Comparison of ENCODE assay signal across 14 cellular contexts in the genomic region with DNA sequence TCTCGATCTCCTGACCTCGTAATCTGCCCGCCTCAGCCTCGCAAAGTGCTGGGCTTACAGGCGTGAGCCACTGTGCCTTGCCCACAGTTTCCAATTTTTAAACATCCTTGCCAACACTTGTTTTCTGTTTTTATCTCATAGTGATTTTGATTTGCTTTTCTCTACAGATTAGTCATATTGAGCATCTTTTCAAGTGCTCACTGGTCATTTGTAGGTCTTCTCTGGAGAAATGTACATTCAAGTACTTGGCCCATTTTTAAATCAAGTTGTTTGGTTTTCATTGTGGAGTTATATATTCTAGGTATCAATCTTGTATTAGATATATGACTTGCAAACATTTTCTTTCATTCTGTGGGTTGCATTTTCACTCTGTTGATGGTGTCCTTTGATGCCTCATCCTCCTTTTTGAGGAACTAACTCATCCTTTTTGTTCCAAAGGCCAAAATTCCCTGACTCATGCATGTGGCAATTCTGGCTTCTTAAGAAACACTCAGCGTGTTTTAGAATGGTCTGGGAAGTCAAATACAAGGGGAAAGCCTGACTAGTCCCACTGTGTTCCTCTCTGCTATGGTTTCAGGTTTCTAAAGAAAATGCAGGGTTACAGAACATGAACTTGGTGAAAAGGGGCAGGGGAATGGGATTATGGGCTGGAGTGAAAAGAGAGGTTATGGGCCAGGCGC. TPM values are rescaled to one million over a fixed set of nuclear protein-coding genes. Genes with fewer than 3 reads are reported as not detected.
DNase-seq lines count a peak whose midpoint lies in the region; ATAC-seq, FAIRE-seq and TF ChIP-seq lines count a peak whose summit lies in the region.
"Had no signal": no experiment of that assay in that cellular context is flagged by ENCODE, and none has a peak within 500 bp of the region (broad histone marks: within the 10 kb centered on the region; RNA-seq: fewer than 3 reads in every experiment).

No MANE protein-coding gene starts in this region.

- TF ChIP-seq RAD21 in HepG2 (CRISPR knock-in tag; IDR thresholded peaks at IDR 0.05): no peak

- TF ChIP-seq POLR2A in right lobe of liver (IDR thresholded peaks at IDR 0.05) (no peak), HepG2 (IDR thresholded peaks at IDR 0.05; ENCODE audit: insufficient read depth in 1 of 2, low read depth in 2 of 2, low read length in 2 of 2) (no peak)

- CTCF ChIA-PET in HepG2 (lab: Yijun Ruan, JAX; ENCODE audit: low intra/inter-chr PET ratio, low total read pairs): no interaction called here

- H2AFZ ChIP-seq in HepG2 (ENCODE audit: low read length): no peak overlapping the region
- H2AFZ ChIP-seq in fibroblast of lung (ENCODE audit: low read length): no peak overlapping the region

- POLR2A ChIA-PET in HepG2 (lab: Yijun Ruan, JAX): no interaction called here

- no peaks in the 10 kb centered on the region for H3K27me3 ChIP-seq in right lobe of liver
- H3K27me3 ChIP-seq in HepG2 (ENCODE audit: control insufficient read depth in 1 of 2, insufficient read depth in 2 of 2, low read length in 2 of 2): peaks cover 0 to 11% of the 10 kb centered on the region in 2 experiments; a peak in 3 of 5 replicates
- H3K27me3 ChIP-seq in fibroblast of lung (ENCODE audit: control insufficient read depth, insufficient read depth, low read length): no peaks in the 10 kb centered on the region
- H3K27me3 ChIP-seq in upper lobe of right lung: no peaks in the 10 kb centered on the region
- H3K27me3 ChIP-seq: pancreas, thyroid gland had no signal

- TF ChIP-seq EP300 in HepG2 (IDR thresholded peaks at IDR 0.05; ENCODE audit: low read depth in 2 of 2, low read length in 2 of 2): no peak
- no peak for TF ChIP-seq EP300 in HepG2 (CRISPR knock-in tag; IDR thresholded peaks at IDR 0.05; ENCODE audit: borderline replicate concordance)

- H3K9me3 ChIP-seq in right lobe of liver (no peaks in the 10 kb centered on the region), HepG2 (ENCODE audit: low read length) (no peaks in the 10 kb centered on the region), fibroblast of lung (ENCODE audit: control insufficient read depth, insufficient read depth, low read depth, low read length) (no peaks in the 10 kb centered on the region), upper lobe of right lung (no peaks in the 10 kb centered on the region)
- H3K9me3 ChIP-seq: pancreas, thyroid gland had no signal

- H3K4me1 ChIP-seq in right lobe of liver (no peaks in the 10 kb centered on the region), HepG2 (ENCODE audit: insufficient read depth, low read length) (peaks cover 22% of the 10 kb centered on the region), fibroblast of lung (ENCODE audit: control insufficient read depth, extremely low read depth, insufficient read depth, low read length) (peaks cover 2% of the 10 kb centered on the region), upper lobe of right lung (peaks cover 8% of the 10 kb centered on the region)
- H3K4me1 ChIP-seq: pancreas had no signal

- H3K27ac ChIP-seq in right lobe of liver (no peak overlapping the region), HepG2 (ENCODE audit: extremely low read length, insufficient read depth, low read length) (no peak overlapping the region), fibroblast of lung (ENCODE audit: insufficient read depth, low read length) (no peak overlapping the region), upper lobe of right lung (no peak overlapping the region)
- H3K27ac ChIP-seq: C4-2B, pancreas, thyroid gland had no signal

- H3K4me3 ChIP-seq in right lobe of liver: no peak overlapping the region
- no peak overlapping the region for H3K4me3 ChIP-seq in HepG2 (replicated peaks in 1 of 3; ENCODE audit: insufficient read depth in 1 of 3, low read depth in 2 of 3, low read length in 3 of 3)
- H3K4me3 ChIP-seq in fibroblast of lung (replicated peaks in 1 of 4; ENCODE audit: control extremely low read depth in 1 of 4, insufficient read depth in 1 of 4, low read depth in 3 of 4, low read length in 4 of 4): no peak overlapping the region
- no peak overlapping the region for H3K4me3 ChIP-seq in upper lobe of right lung
- H3K4me3 ChIP-seq: pancreas, thyroid gland had no signal

- no peaks in the 10 kb centered on the region for H4K20me1 ChIP-seq in HepG2 (ENCODE audit: insufficient read depth, low read length)
- no peaks in the 10 kb centered on the region for H4K20me1 ChIP-seq in fibroblast of lung (ENCODE audit: control insufficient read depth, extremely low read depth, insufficient read depth, low read length)

- no TSS peak for BruUV-seq in HepG2 (replicated peaks; lab: Mats Ljungman, UMichigan)

- ATAC-seq in right lobe of liver (peak in 3 of 4 donors; percentile 28 to 56 (median 46)), HepG2 (no peak), upper lobe of right lung (peak; percentile 71), HG02642 (IDR thresholded peaks at IDR 0.05; ENCODE audit: poor library complexity, unreplicated experiment) (no peak), GM18867 (IDR thresholded peaks at IDR 0.05; ENCODE audit: unreplicated experiment) (no peak)

- intact Hi-C loops in right lobe of liver (cut with DNase I): no loop called here
- intact Hi-C loops in HepG2 (cut with micrococcal nuclease; ENCODE audit: unreplicated experiment): no loop called here
- intact Hi-C loops in upper lobe of right lung (cut with DNase I): no loop called here

- H3K79me2 ChIP-seq in HepG2 (ENCODE audit: insufficient read depth, low read length): no peaks in the 10 kb centered on the region
- H3K79me2 ChIP-seq in fibroblast of lung (ENCODE audit: control insufficient read depth, insufficient read depth, low read length): no peaks in the 10 kb centered on the region

- no peak for DNase-seq in right lobe of liver
- no peak for DNase-seq in HepG2 (ENCODE audit: low spot score)
- DNase-seq in RPMI7951 (ENCODE audit: low read depth): peak; percentile 36
- peak; percentile 60 to 69 for DNase-seq in fibroblast of lung (ENCODE audit: low read depth in 2 of 2)
- DNase-seq in upper lobe of right lung: no peak
- DNase-seq in stimulated activated CD4-positive, alpha-beta T cell treated with anti-CD3 and anti-CD28 coated beads, Interleukin-2, amount 100 ng/mL, for 24 hours: no peak
- DNase-seq: activated CD4-positive, alpha-beta T cell treated with anti-CD3 and anti-CD28 coated beads, Interleukin-2, amount 50 U/mL, for 48 hours; NCI-H2171; pancreas had no signal

- H3K36me3 ChIP-seq in right lobe of liver: no peaks in the 10 kb centered on the region
- no peaks in the 10 kb centered on the region for H3K36me3 ChIP-seq in HepG2 (replicated peaks in 1 of 2; ENCODE audit: control insufficient read depth in 1 of 2, insufficient read depth in 2 of 2, low read length in 2 of 2)
- no peaks in the 10 kb centered on the region for H3K36me3 ChIP-seq in fibroblast of lung (ENCODE audit: control insufficient read depth, insufficient read depth, low read length)
- no peaks in the 10 kb centered on the region for H3K36me3 ChIP-seq in upper lobe of right lung
- H3K36me3 ChIP-seq: pancreas, thyroid gland had no signal

- H3K9ac ChIP-seq in HepG2 (ENCODE audit: insufficient read depth, low read depth, low read length): no peak overlapping the region
- H3K9ac ChIP-seq in fibroblast of lung (ENCODE audit: insufficient read depth, low read length): no peak overlapping the region

- H3K4me2 ChIP-seq in HepG2 (ENCODE audit: low read depth, low read length): no peak overlapping the region
- H3K4me2 ChIP-seq in fibroblast of lung (ENCODE audit: extremely low read depth, insufficient read depth, low read length): no peak overlapping the region

- in situ Hi-C loops in HepG2 (cut with HindIII; ENCODE audit: extremely low pct_ligation_motif_present, low pct_unique_long_range_greater_than_20kb): no loop called here

- WGBS in right lobe of liver (ENCODE audit: insufficient coverage, low coverage, low lambda C conversion rate, missing lambda C conversion rate): 74% methylated on average over 6 of the region's 7 CpGs
- 31% methylated on average over 7 of the region's 7 CpGs for WGBS in HepG2 (ENCODE audit: low lambda C conversion rate)

- no peak for TF ChIP-seq CTCF in right lobe of liver (IDR thresholded peaks at IDR 0.05)
- TF ChIP-seq CTCF in HepG2 (CRISPR knock-in tag; IDR thresholded peaks at IDR 0.05): no peak
- no peak for TF ChIP-seq CTCF in fibroblast of lung (conservative IDR thresholded peaks at IDR 0.05 in 1 of 2, IDR thresholded peaks at IDR 0.05 in 1 of 2; ENCODE audit: low read depth in 1 of 2, low read length in 2 of 2)
- TF ChIP-seq CTCF in upper lobe of right lung (IDR thresholded peaks at IDR 0.05): no peak

- no peak for FAIRE-seq in HepG2 (lab: Jason Lieb, UNC)
- FAIRE-seq: HTR-8/SVneo, pancreas had no signal

RNA-seq across cellular contexts. Expression of a gene that starts 37.3 kb away (rescaled TPM):
- 1 to 10 TPM in 5 of 6 experiments, under 1 TPM in 1; 0.90 to 5.2 (median 1.9) TPM for total RNA-seq in right lobe of liver
- 0.18 and 0.27 TPM in 2 replicates for total RNA-seq in HepG2 (2016; rRNA removed; fragmentation: Illumina TruSeq; extraction: Trizol)
- total RNA-seq in HepG2 (2016; cell fraction: cytosol; rRNA removed; fragmentation: Illumina TruSeq; extraction: Trizol; ENCODE audit: low read depth): not detected in 2 replicates
- total RNA-seq in HepG2 (2016; cell fraction: insoluble cytoplasmic fraction; rRNA removed; fragmentation: Illumina TruSeq; extraction: Trizol): 0.18 and 0.22 TPM in 2 replicates
- 0.19 and 0.21 TPM in 2 replicates for total RNA-seq in HepG2 (2016; cell fraction: membrane; rRNA removed; fragmentation: Illumina TruSeq; extraction: Trizol)
- 0.09 and 0.12 TPM in 2 replicates for total RNA-seq in HepG2 (2016; cell fraction: nucleus; rRNA removed; fragmentation: Illumina TruSeq; extraction: Trizol)
- 22.8 and 24.0 TPM in 2 replicates for polyA plus RNA-seq in HepG2 (2011; rRNA removed)
- polyA plus RNA-seq in HepG2 (2011; cell fraction: cytosol; rRNA removed): 26.7 and 29.6 TPM in 2 replicates
- polyA plus RNA-seq in HepG2 (2011; cell fraction: nucleus; rRNA removed): 4.9 and 6.8 TPM in 2 replicates
- 10.9 and 16.0 TPM in 2 replicates for polyA plus RNA-seq in HepG2 (2012)
- 0.05 TPM in 1 of 2 replicates, not detected in the other for polyA plus RNA-seq in HepG2 (2016; cell fraction: cytosol; fragmentation: Illumina TruSeq; extraction: Trizol; ENCODE audit: low read depth)
- 0.32 and 0.41 TPM in 2 replicates for polyA plus RNA-seq in HepG2 (2016; cell fraction: insoluble cytoplasmic fraction; fragmentation: Illumina TruSeq; extraction: Trizol; ENCODE audit: low read depth)
- 0.07 and 0.11 TPM in 2 replicates for polyA plus RNA-seq in HepG2 (2016; cell fraction: membrane; fragmentation: Illumina TruSeq; extraction: Trizol; ENCODE audit: low read depth)
- 0.18 and 0.37 TPM in 2 replicates for polyA plus RNA-seq in HepG2 (2016; cell fraction: nucleus; fragmentation: Illumina TruSeq; extraction: Trizol; ENCODE audit: insufficient read depth, low read depth)
- polyA minus RNA-seq in HepG2 (2011; rRNA and poly(A)+ RNA removed; ENCODE audit: low replicate concordance): 0.65 and 54.4 TPM in 2 replicates
- polyA minus RNA-seq in HepG2 (2011; cell fraction: cytosol; rRNA and poly(A)+ RNA removed): 6.2 and 10.5 TPM in 2 replicates
- 2.2 and 3.5 TPM in 2 replicates for polyA minus RNA-seq in HepG2 (2011; cell fraction: nucleus; rRNA and poly(A)+ RNA removed)
- 0.12 and 0.20 TPM in 2 replicates for total RNA-seq in RPMI7951 (2014; rRNA removed; shearing (Covaris generic))
- under 0.01 TPM in 2 replicates for total RNA-seq in fibroblast of lung
- polyA plus RNA-seq in fibroblast of lung: 0.12 and 0.25 TPM in 2 replicates
- polyA plus RNA-seq in fibroblast of lung (2012): 0.08 TPM in 2 replicates
- not detected in 2 replicates for polyA minus RNA-seq in fibroblast of lung (ENCODE audit: low replicate concordance)
- total RNA-seq in upper lobe of right lung: 31.6 TPM

RNA-seq across cellular contexts. Expression of a gene that starts 50.8 kb away (rescaled TPM):
- total RNA-seq in right lobe of liver (10 to 100 TPM in 1 of 6 experiments, 1 to 10 TPM in 5; 6.6 to 10.2 (median 7.3) TPM), HepG2 (2016; rRNA removed; fragmentation: Illumina TruSeq; extraction: Trizol) (19.7 and 26.3 TPM in 2 replicates), fibroblast of lung (11.2 and 11.3 TPM in 2 replicates), upper lobe of right lung (21.0 TPM)
- 9.5 and 9.6 TPM in 2 replicates for total RNA-seq in HepG2 (2016; cell fraction: cytosol; rRNA removed; fragmentation: Illumina TruSeq; extraction: Trizol; ENCODE audit: low read depth)
- total RNA-seq in HepG2 (2016; cell fraction: insoluble cytoplasmic fraction; rRNA removed; fragmentation: Illumina TruSeq; extraction: Trizol): 17.2 and 24.4 TPM in 2 replicates
- total RNA-seq in HepG2 (2016; cell fraction: membrane; rRNA removed; fragmentation: Illumina TruSeq; extraction: Trizol): 7.9 and 8.4 TPM in 2 replicates
- total RNA-seq in HepG2 (2016; cell fraction: nucleus; rRNA removed; fragmentation: Illumina TruSeq; extraction: Trizol): 15.7 and 18.2 TPM in 2 replicates
- polyA plus RNA-seq in HepG2 (2011; rRNA removed) (12.2 and 13.9 TPM in 2 replicates), fibroblast of lung (15.4 and 17.5 TPM in 2 replicates)
- polyA plus RNA-seq in HepG2 (2011; cell fraction: cytosol; rRNA removed): 5.6 and 7.2 TPM in 2 replicates
- 7.5 and 7.6 TPM in 2 replicates for polyA plus RNA-seq in HepG2 (2011; cell fraction: nucleus; rRNA removed)
- 7.5 and 7.9 TPM in 2 replicates for polyA plus RNA-seq in HepG2 (2012)
- 0.67 and 1.0 TPM in 2 replicates for polyA plus RNA-seq in HepG2 (2016; cell fraction: cytosol; fragmentation: Illumina TruSeq; extraction: Trizol; ENCODE audit: low read depth)
- 11.7 and 12.0 TPM in 2 replicates for polyA plus RNA-seq in HepG2 (2016; cell fraction: insoluble cytoplasmic fraction; fragmentation: Illumina TruSeq; extraction: Trizol; ENCODE audit: low read depth)
- polyA plus RNA-seq in HepG2 (2016; cell fraction: membrane; fragmentation: Illumina TruSeq; extraction: Trizol; ENCODE audit: low read depth): 1.4 and 1.6 TPM in 2 replicates
- polyA plus RNA-seq in HepG2 (2016; cell fraction: nucleus; fragmentation: Illumina TruSeq; extraction: Trizol; ENCODE audit: insufficient read depth, low read depth): 16.9 and 17.5 TPM in 2 replicates
- 26.2 and 75.0 TPM in 2 replicates for polyA minus RNA-seq in HepG2 (2011; rRNA and poly(A)+ RNA removed; ENCODE audit: low replicate concordance)
- 11.7 and 13.3 TPM in 2 replicates for polyA minus RNA-seq in HepG2 (2011; cell fraction: cytosol; rRNA and poly(A)+ RNA removed)
- polyA minus RNA-seq in HepG2 (2011; cell fraction: nucleus; rRNA and poly(A)+ RNA removed): 20.0 and 20.3 TPM in 2 replicates
- total RNA-seq in RPMI7951 (2014; rRNA removed; shearing (Covaris generic)): 18.7 and 20.1 TPM in 2 replicates
- polyA plus RNA-seq in fibroblast of lung (2012): 8.5 and 8.7 TPM in 2 replicates
- polyA minus RNA-seq in fibroblast of lung (ENCODE audit: low replicate concordance): 14.6 and 18.5 TPM in 2 replicates

Comparison
In these comparisons a context has a peak if more than half of its experiments do, and no peak if none do; other contexts are left out.
1. ATAC-seq: peak in right lobe of liver (3 of 4) and upper lobe of right lung (single experiment); none in HepG2 (single experiment), HG02642 (single experiment) and GM18867 (single experiment).
2. DNase-seq: peak in RPMI7951 (single experiment) and fibroblast of lung (2 of 2); none in right lobe of liver (0 of 3), HepG2 (single experiment), upper lobe of right lung (single experiment) and stimulated activated CD4-positive, alpha-beta T cell treated with anti-CD3 and anti-CD28 coated beads, Interleukin-2, amount 100 ng/mL, for 24 hours (0 of 2).